In genomic region chr3:178771511-178771910, GRCh38 we compare ENCODE assay signal across 26 cellular contexts.
"Had no signal": no experiment of that assay in that cellular context is flagged by ENCODE, and none has a peak within 500 bp of the region (broad histone marks: within the 10 kb centered on the region; RNA-seq: fewer than 3 reads in every experiment).

No MANE protein-coding gene starts in this region.

- H3K36me3 ChIP-seq: left lung, lower lobe of right lung, neural progenitor cell, neutrophil, right atrium auricular region, right lobe of liver, stomach, thyroid gland, transverse colon, upper lobe of left lung had no signal

- H3K4me3 ChIP-seq: hepatocyte, left lung, lower lobe of right lung, neural progenitor cell, right atrium auricular region, right lobe of liver, smooth muscle cell, stomach, testis, thyroid gland, transverse colon, upper lobe of left lung had no signal

- DNase-seq: islet precursor cell; left colon; left lung; lower lobe of right lung; mammary epithelial cell; mesenchymal stem cell; naive B cell; natural killer cell; nephron progenitor cell; occipital lobe; right lobe of liver; stimulated activated CD4-positive, alpha-beta T cell treated with anti-CD3 and anti-CD28 coated beads, Interleukin-2, amount 100 ng/mL, for 24 hours; stimulated activated CD4-positive, alpha-beta T cell treated with anti-CD3 and anti-CD28 coated beads, Interleukin-4, amount 100 ng/mL, for 1 hour; stimulated activated naive B cell treated with anti-CD40 and anti-IgM and Interleukin-4, amounts not matched to agents 10 μg/mL and 1 μg/mL and 100 μg/mL, for 72 hours; stimulated activated naive CD8-positive, alpha-beta T cell treated with anti-CD3 and anti-CD28 coated beads, Interleukin-15, Interleukin-2, amounts not matched to agents 100 U/mL and 50 U/mL, for 24 hours; stomach; testis; thyroid gland; transverse colon; upper lobe of left lung had no signal

- ATAC-seq: left colon; left lung; lower lobe of right lung; natural killer cell; right lobe of liver; stimulated activated naive B cell treated with anti-CD40 and anti-IgM and Interleukin-4, amounts not matched to agents 10 μg/mL and 1 μg/mL and 100 μg/mL, for 72 hours; stimulated activated naive CD8-positive, alpha-beta T cell treated with anti-CD3 and anti-CD28 coated beads, Interleukin-15, Interleukin-2, amounts not matched to agents 100 U/mL and 50 U/mL, for 24 hours had no signal

- H3K27me3 ChIP-seq: hepatocyte, left lung, neural progenitor cell, neutrophil, right atrium auricular region, right lobe of liver, stomach, testis, thyroid gland, transverse colon, upper lobe of left lung had no signal

- H3K9me3 ChIP-seq: left lung, lower lobe of right lung, neutrophil, right atrium auricular region, right lobe of liver, stomach, testis, thyroid gland, transverse colon, upper lobe of left lung had no signal

- H3K4me1 ChIP-seq: left lung, lower lobe of right lung, parathyroid adenoma, right atrium auricular region, right lobe of liver, stomach, testis, thyroid gland, transverse colon, upper lobe of left lung had no signal

- H3K27ac ChIP-seq: hepatocyte, left lung, lower lobe of right lung, neural progenitor cell, neutrophil, parathyroid adenoma, right atrium auricular region, right lobe of liver, stomach, testis, thyroid gland, transverse colon, upper lobe of left lung had no signal
